ENCODE assay signal across 14 cellular contexts in genomic region chr16:87864331-87864989, GRCh38. TPM values are rescaled to one million over a fixed set of nuclear protein-coding genes. Genes with fewer than 3 reads are reported as not detected.
DNase-seq lines count a peak whose midpoint lies in the region; ATAC-seq, FAIRE-seq and TF ChIP-seq lines count a peak whose summit lies in the region.
"Had no signal": no experiment of that assay in that cellular context is flagged by ENCODE, and none has a peak within 500 bp of the region (broad histone marks: within the 10 kb centered on the region; RNA-seq: fewer than 3 reads in every experiment).

No MANE protein-coding gene starts in this region.

- no peak for DNase-seq in activated T-helper 2 cell treated with anti-CD3 and anti-CD28 coated beads, Interferon-gamma antibody, Interleukin-2, Interleukin-4, amounts not matched to agents 10 μg/mL and 5 μg/mL and 100 μg/mL, durations not matched to agents 14 hours and 24 hours and 36 hours (ENCODE audit: low spot score)
- DNase-seq in mesendoderm (no peak), GM19239 (ENCODE audit: insufficient read length, low spot score) (no peak), cerebellum (ENCODE audit: low spot score) (no peak), globus pallidus (ENCODE audit: low spot score) (no peak)
- DNase-seq: aorta, EL, foreskin melanocyte, mesenchymal stem cell, NCI-H226 had no signal

- H3K36me3 ChIP-seq in DOHH2 (ENCODE audit: control insufficient read depth, low read length) = peaks cover 82% of the 10 kb centered on the region
- peaks cover 54% of the 10 kb centered on the region; the same call in 1 of the 2 replicates for H3K36me3 ChIP-seq in HUES6 (ENCODE audit: control insufficient read depth, insufficient read depth, low read length)
- peaks cover 2% of the 10 kb centered on the region for H3K36me3 ChIP-seq in mesendoderm (ENCODE audit: control insufficient read depth, insufficient read depth, low read length)
- H3K36me3 ChIP-seq: thoracic aorta had no signal

- no peak overlapping the region for H2BK120ac ChIP-seq in mesendoderm (ENCODE audit: low read depth, low read length)

- H3K27ac Mint-ChIP-seq in activated T-helper 2 cell treated with anti-CD3 and anti-CD28 coated beads, Interferon-gamma antibody, Interleukin-2, Interleukin-4, amounts not matched to agents 10 μg/mL and 5 μg/mL and 100 μg/mL, durations not matched to agents 14 hours and 24 hours and 36 hours = peak overlapping the region; percentile 76

- intact Hi-C loops in activated T-helper 2 cell treated with anti-CD3 and anti-CD28 coated beads, Interferon-gamma antibody, Interleukin-2, Interleukin-4, amounts not matched to agents 10 μg/mL and 5 μg/mL and 100 μg/mL, durations not matched to agents 14 hours and 24 hours and 36 hours (cut with micrococcal nuclease) = no loop called here

- H3K9me3 Mint-ChIP-seq in activated T-helper 2 cell treated with anti-CD3 and anti-CD28 coated beads, Interferon-gamma antibody, Interleukin-2, Interleukin-4, amounts not matched to agents 10 μg/mL and 5 μg/mL and 100 μg/mL, durations not matched to agents 14 hours and 24 hours and 36 hours = no peaks in the 10 kb centered on the region

- no peak overlapping the region for H3K4ac ChIP-seq in mesendoderm (ENCODE audit: low read depth, low read length)

- peak overlapping the region; percentile 80 for H3K4me3 Mint-ChIP-seq in activated T-helper 2 cell treated with anti-CD3 and anti-CD28 coated beads, Interferon-gamma antibody, Interleukin-2, Interleukin-4, amounts not matched to agents 10 μg/mL and 5 μg/mL and 100 μg/mL, durations not matched to agents 14 hours and 24 hours and 36 hours (ENCODE audit: low read depth)

- H3K27me3 ChIP-seq in DOHH2 (ENCODE audit: control insufficient read depth, low read length) = no peaks in the 10 kb centered on the region
- peaks cover 51% of the 10 kb centered on the region for H3K27me3 ChIP-seq in HUES6 (ENCODE audit: control insufficient read depth, insufficient read depth, low read length)
- H3K27me3 ChIP-seq in mesendoderm (ENCODE audit: insufficient read depth, low read length, poor library complexity) = no peaks in the 10 kb centered on the region

- H4K5ac ChIP-seq in mesendoderm (ENCODE audit: low read length) = no peak overlapping the region

- H3K9ac ChIP-seq in HUES6 (ENCODE audit: low read length) (no peak overlapping the region), mesendoderm (ENCODE audit: low read length) (peak overlapping the region; percentile 29)

- H2AK5ac ChIP-seq in mesendoderm (ENCODE audit: low read length) = no peak overlapping the region

- no peaks in the 10 kb centered on the region for H3K27me3 Mint-ChIP-seq in activated T-helper 2 cell treated with anti-CD3 and anti-CD28 coated beads, Interferon-gamma antibody, Interleukin-2, Interleukin-4, amounts not matched to agents 10 μg/mL and 5 μg/mL and 100 μg/mL, durations not matched to agents 14 hours and 24 hours and 36 hours (ENCODE audit: low read depth)

- H3K27ac ChIP-seq in DOHH2 (ENCODE audit: low read depth, low read length) (no peak overlapping the region), HUES6 (ENCODE audit: low read depth, low read length) (no peak overlapping the region), mesendoderm (ENCODE audit: low read depth, low read length) (no peak overlapping the region)
- H3K27ac ChIP-seq: thoracic aorta had no signal

- ATAC-seq in GM21390 (IDR thresholded peaks at IDR 0.05; ENCODE audit: unreplicated experiment) = no peak

- H3K79me2 ChIP-seq in DOHH2 (ENCODE audit: control insufficient read depth, low read length) (peaks cover 98% of the 10 kb centered on the region), mesendoderm (ENCODE audit: control insufficient read depth, insufficient read depth, low read length) (peaks cover 81% of the 10 kb centered on the region)

- no peaks in the 10 kb centered on the region for H3F3A ChIP-seq in DOHH2 (ENCODE audit: control insufficient read depth, insufficient read depth)

- FAIRE-seq in GM19239 (lab: Jason Lieb, UNC) = no peak

- H3K36me3 Mint-ChIP-seq in activated T-helper 2 cell treated with anti-CD3 and anti-CD28 coated beads, Interferon-gamma antibody, Interleukin-2, Interleukin-4, amounts not matched to agents 10 μg/mL and 5 μg/mL and 100 μg/mL, durations not matched to agents 14 hours and 24 hours and 36 hours (ENCODE audit: low read depth) = peaks cover 81% of the 10 kb centered on the region

- H3K18ac ChIP-seq in mesendoderm (ENCODE audit: low read length) = no peak overlapping the region

- H3K4me1 Mint-ChIP-seq in activated T-helper 2 cell treated with anti-CD3 and anti-CD28 coated beads, Interferon-gamma antibody, Interleukin-2, Interleukin-4, amounts not matched to agents 10 μg/mL and 5 μg/mL and 100 μg/mL, durations not matched to agents 14 hours and 24 hours and 36 hours (ENCODE audit: low read depth) = peaks cover 45% of the 10 kb centered on the region

- H3K79me1 ChIP-seq in mesendoderm (ENCODE audit: low read length) = no peaks in the 10 kb centered on the region

- no peaks in the 10 kb centered on the region for H3K9me2 ChIP-seq in DOHH2 (replicated peaks; ENCODE audit: control insufficient read depth, low read length)

- peak overlapping the region; percentile 49 for H3K56ac ChIP-seq in mesendoderm (ENCODE audit: low read length)

- H4K8ac ChIP-seq in mesendoderm (ENCODE audit: low read depth, low read length) = no peak overlapping the region

- WGBS in mesendoderm (ENCODE audit: extremely low coverage, insufficient coverage, low lambda C conversion rate) = no CpG with 5 or more reads among the region's 15 CpGs

- no peak overlapping the region for H2BK15ac ChIP-seq in mesendoderm (replicated peaks; ENCODE audit: low read depth)

- H3K4me2 ChIP-seq in DOHH2 (ENCODE audit: low read length) (peak overlapping the region; percentile 54), mesendoderm (ENCODE audit: low read length) (no peak overlapping the region)

- peaks cover 25% of the 10 kb centered on the region for H4K20me1 ChIP-seq in DOHH2 (ENCODE audit: control insufficient read depth, insufficient read depth, low read depth, low read length)

- H3K23ac ChIP-seq in mesendoderm (ENCODE audit: low read length) = no peak overlapping the region

- H2BK5ac ChIP-seq in mesendoderm (ENCODE audit: low read length) = no peak overlapping the region

- H3K4me1 ChIP-seq in DOHH2 (ENCODE audit: control insufficient read depth, low read length) = peaks cover 63% of the 10 kb centered on the region
- H3K4me1 ChIP-seq in HUES6 (ENCODE audit: control insufficient read depth, insufficient read depth, low read length) = peaks cover 27% of the 10 kb centered on the region
- no peaks in the 10 kb centered on the region for H3K4me1 ChIP-seq in mesendoderm (ENCODE audit: control insufficient read depth, low read depth, low read length)

- H3K4me3 ChIP-seq in DOHH2 (ENCODE audit: low read length) (peak overlapping the region; percentile 30; the same call in 1 of the 2 replicates), HUES6 (ENCODE audit: low read depth, low read length) (peak overlapping the region; percentile 22; the same call in 1 of the 2 replicates), mesendoderm (ENCODE audit: low read length) (no peak overlapping the region)
- H3K4me3 ChIP-seq: thoracic aorta had no signal

- TF ChIP-seq CTCF in DOHH2 (IDR thresholded peaks at IDR 0.05; ENCODE audit: low read depth, low read length, poor library complexity, severe bottlenecking) = no peak

- no peaks in the 10 kb centered on the region for H3K9me3 ChIP-seq in DOHH2 (ENCODE audit: control insufficient read depth, insufficient read depth, low read length)
- no peaks in the 10 kb centered on the region for H3K9me3 ChIP-seq in HUES6 (ENCODE audit: control insufficient read depth, insufficient read depth, low read depth, low read length)
- H3K9me3 ChIP-seq: thoracic aorta had no signal

RNA-seq across cellular contexts. Expression of gene SLC7A5, which starts 4.8 kb away (rescaled TPM):
- 271 TPM in 2 replicates for total RNA-seq in activated T-helper 2 cell treated with anti-CD3 and anti-CD28 coated beads, Interferon-gamma antibody, Interleukin-2, Interleukin-4, amounts not matched to agents 10 μg/mL and 5 μg/mL and 100 μg/mL, durations not matched to agents 14 hours and 24 hours and 36 hours
- 742 TPM for polyA plus RNA-seq in mesendoderm (2013, experiment 1 of 2)
- polyA plus RNA-seq in mesendoderm (2013, experiment 2 of 2) = 732 TPM
- 22.0 TPM for total RNA-seq in cerebellum

Comparison
In these comparisons a context has a peak if more than half of its experiments do, and no peak if none do; other contexts are left out.
1. RNA of gene SLC7A5, which starts 4.8 kb away (total RNA-seq): 271 TPM in activated T-helper 2 cell treated with anti-CD3 and anti-CD28 coated beads, Interferon-gamma antibody, Interleukin-2, Interleukin-4, amounts not matched to agents 10 μg/mL and 5 μg/mL and 100 μg/mL, durations not matched to agents 14 hours and 24 hours and 36 hours; 22.0 TPM in cerebellum (single experiment); every median in the first group is over 10 times any median in the second.